Comparison of ENCODE assay signal across 14 cellular contexts in genomic region chr6:149471801-149472200, GRCh38. TPM values are rescaled to one million over a fixed set of nuclear protein-coding genes. Genes with fewer than 3 reads are reported as not detected.
DNase-seq lines count a peak whose midpoint lies in the region; ATAC-seq and TF ChIP-seq lines count a peak whose summit lies in the region.
"Had no signal": no experiment of that assay in that cellular context is flagged by ENCODE, and none has a peak within 500 bp of the region (broad histone marks: within the 10 kb centered on the region; RNA-seq: fewer than 3 reads in every experiment).

No MANE protein-coding gene starts in this region.

- H3K9me3 ChIP-seq in endodermal cell (ENCODE audit: control insufficient read depth, low read length): no peaks in the 10 kb centered on the region
- H3K9me3 ChIP-seq: body of pancreas, psoas muscle had no signal

- H3K4me3 ChIP-seq in GM06990 (replicated peaks; ENCODE audit: low read depth, low read length): no peak overlapping the region
- no peak overlapping the region for H3K4me3 ChIP-seq in endodermal cell (ENCODE audit: low read length)
- H3K4me3 ChIP-seq: body of pancreas, psoas muscle had no signal

- DNase-seq in GM06990 (ENCODE audit: extremely low read depth, insufficient read length): peak; percentile 63
- DNase-seq in endodermal cell: no peak
- no peak for DNase-seq in SK-N-DZ (ENCODE audit: low spot score)
- DNase-seq in stimulated activated naive CD4-positive, alpha-beta T cell treated with Interleukin-2 at 50 U/mL for 16 hours (lab: John Stamatoyannopoulos, UW): no peak
- DNase-seq: body of pancreas, NCI-H1092 treated with DMSO at 0.1 percent for 48 hours, NCI-H748 treated with DMSO at 0.1 percent for 48 hours, psoas muscle had no signal

- no peaks in the 10 kb centered on the region for H3K9me3 Mint-ChIP-seq in activated T-helper 17 cell treated with anti-CD3 and anti-CD28 coated beads, Interleukin-2, amount 50 U/mL, for 72 hours
- no peaks in the 10 kb centered on the region for H3K9me3 Mint-ChIP-seq in endodermal cell

- WGBS in endodermal cell (ENCODE audit: insufficient coverage in 1 of 2, insufficient read length in 1 of 2), 2 experiments: 43 to 90% methylated on average over 1 to 3 of the region's 3 CpGs

- no peak overlapping the region for H3K27ac ChIP-seq in endodermal cell (ENCODE audit: low read depth, low read length)
- H3K27ac ChIP-seq: body of pancreas, epithelial cell of prostate, HL-60, psoas muscle had no signal

- H3K27me3 ChIP-seq in GM06990 (replicated peaks; ENCODE audit: control insufficient read depth, insufficient read depth, low read length): no peaks in the 10 kb centered on the region
- H3K27me3 ChIP-seq in endodermal cell (ENCODE audit: control insufficient read depth, insufficient read depth, low read length, poor library complexity, severe bottlenecking): no peaks in the 10 kb centered on the region
- H3K27me3 ChIP-seq: body of pancreas had no signal

- no peaks in the 10 kb centered on the region for H3K27me3 Mint-ChIP-seq in activated T-helper 17 cell treated with anti-CD3 and anti-CD28 coated beads, Interleukin-2, amount 50 U/mL, for 72 hours
- peaks cover 3% of the 10 kb centered on the region for H3K27me3 Mint-ChIP-seq in endodermal cell (ENCODE audit: insufficient read depth)

- H3K36me3 ChIP-seq in GM06990 (ENCODE audit: control insufficient read depth, insufficient read depth, low read length) (peaks cover 2% of the 10 kb centered on the region), endodermal cell (ENCODE audit: control insufficient read depth, insufficient read depth, low read length) (no peaks in the 10 kb centered on the region)

- peak overlapping the region; percentile 90 for H3K4me3 Mint-ChIP-seq in activated T-helper 17 cell treated with anti-CD3 and anti-CD28 coated beads, Interleukin-2, amount 50 U/mL, for 72 hours
- no peak overlapping the region for H3K4me3 Mint-ChIP-seq in endodermal cell

- peaks cover 100% of the 10 kb centered on the region for H3K36me3 Mint-ChIP-seq in activated T-helper 17 cell treated with anti-CD3 and anti-CD28 coated beads, Interleukin-2, amount 50 U/mL, for 72 hours (ENCODE audit: low read depth)
- no peaks in the 10 kb centered on the region for H3K36me3 Mint-ChIP-seq in endodermal cell (ENCODE audit: low read depth)

- H3K9ac ChIP-seq in endodermal cell (ENCODE audit: extremely low read depth, low read length, poor library complexity, severe bottlenecking): no peak overlapping the region

- peaks cover 42% of the 10 kb centered on the region for H3K4me1 Mint-ChIP-seq in activated T-helper 17 cell treated with anti-CD3 and anti-CD28 coated beads, Interleukin-2, amount 50 U/mL, for 72 hours
- H3K4me1 Mint-ChIP-seq in endodermal cell: peaks cover 8% of the 10 kb centered on the region

- H3K27ac Mint-ChIP-seq in activated T-helper 17 cell treated with anti-CD3 and anti-CD28 coated beads, Interleukin-2, amount 50 U/mL, for 72 hours: peak overlapping the region; percentile 88
- no peak overlapping the region for H3K27ac Mint-ChIP-seq in endodermal cell

- TF ChIP-seq CTCF in GM06990 (IDR thresholded peaks at IDR 0.05; ENCODE audit: insufficient read depth, low read length, poor library complexity, severe bottlenecking) (no peak), endodermal cell (conservative IDR thresholded peaks at IDR 0.05) (no peak)

- ATAC-seq in GM19328 (IDR thresholded peaks at IDR 0.05; ENCODE audit: unreplicated experiment) (peak; percentile 40), HG03039 (IDR thresholded peaks at IDR 0.05; ENCODE audit: unreplicated experiment) (peak; percentile 32), GM18498 (IDR thresholded peaks at IDR 0.05; ENCODE audit: unreplicated experiment) (no peak)
- peak; percentile 59 for ATAC-seq in activated T-helper 17 cell treated with anti-CD3 and anti-CD28 coated beads, Interleukin-2, amount 50 U/mL, for 72 hours (replicated peaks)
- ATAC-seq: body of pancreas, psoas muscle had no signal

- no peaks in the 10 kb centered on the region for H3K4me1 ChIP-seq in endodermal cell (ENCODE audit: control insufficient read depth, insufficient read depth, low read length)
- H3K4me1 ChIP-seq: psoas muscle had no signal

RNA-seq across cellular contexts. Expression of gene ZC3H12D, which starts 13.0 kb away (rescaled TPM):
- total RNA-seq in activated T-helper 17 cell treated with anti-CD3 and anti-CD28 coated beads, Interleukin-2, amount 50 U/mL, for 72 hours: 100 to 1,000 TPM; 117 to 254 TPM
- under 1 TPM; 0.20 to 0.42 TPM for total RNA-seq in endodermal cell
- 0.21 TPM for polyA plus RNA-seq in endodermal cell (2013, experiment 1 of 2)
- 0.25 TPM for polyA plus RNA-seq in endodermal cell (2013, experiment 2 of 2)
- not detected in 2 replicates for polyA plus RNA-seq in SK-N-DZ (2014; cell fraction: cytosol; rRNA removed)
- polyA plus RNA-seq in SK-N-DZ (2014; cell fraction: nucleus; rRNA removed): 0.08 TPM in 1 of 2 replicates, not detected in the other

Comparison
In these comparisons a context has a peak if more than half of its experiments do, and no peak if none do; other contexts are left out.
1. RNA of gene ZC3H12D, which starts 13.0 kb away (total RNA-seq): 117 to 254 TPM in activated T-helper 17 cell treated with anti-CD3 and anti-CD28 coated beads, Interleukin-2, amount 50 U/mL, for 72 hours; 0.20 to 0.42 TPM in endodermal cell; every median in the first group is over 10 times any median in the second.